ENCODE assay signal across 12 cellular contexts in genomic region chr2:101766337-101766736, GRCh38.
DNase-seq lines count a peak whose midpoint lies in the region; ATAC-seq, FAIRE-seq and TF ChIP-seq lines count a peak whose summit lies in the region.
"Had no signal": no experiment of that assay in that cellular context is flagged by ENCODE, and none has a peak within 500 bp of the region (broad histone marks: within the 10 kb centered on the region; RNA-seq: fewer than 3 reads in every experiment).

No MANE protein-coding gene starts in this region.

- POLR2A ChIA-PET in Caco-2 (lab: Charles Lee), result interaction anchor here (0.6 to 1.0 kb wide), 2 partner anchors 21 to 891 kb away, joined by 3 to 24 read pairs; no protein-coding TSS in a partner anchor

- intact Hi-C loops in Caco-2 (cut with micrococcal nuclease; ENCODE audit: unreplicated experiment), result loop anchor here (2.0 kb wide), 1 partner anchor 70 kb away; the partner anchor contains the start of gene MAP4K4
- intact Hi-C loops in sigmoid colon (cut with DNase I), result no loop called here

- no peak overlapping the region for H3K4me3 ChIP-seq in Caco-2 (ENCODE audit: low read depth, low read length)
- H3K4me3 ChIP-seq in SJCRH30, result peak overlapping the region; percentile 43
- H3K4me3 ChIP-seq in fibroblast of the aortic adventitia (ENCODE audit: low read depth, low read length), result peak overlapping the region; percentile 7
- H3K4me3 ChIP-seq in sigmoid colon, result no peak overlapping the region

- no peak for TF ChIP-seq EP300 in sigmoid colon (IDR thresholded peaks at IDR 0.05)

- H3K9me3 ChIP-seq in Caco-2 (no peaks in the 10 kb centered on the region), SJCRH30 (replicated peaks) (no peaks in the 10 kb centered on the region), sigmoid colon (no peaks in the 10 kb centered on the region)

- CTCF ChIA-PET in Caco-2 (lab: Charles Lee), result interaction anchor here (0.6 to 1.0 kb wide), 3 partner anchors 13 to 424 kb away, joined by 3 to 4 read pairs (median 4); no protein-coding TSS in a partner anchor
- CTCF ChIA-PET in activated CD8-positive, alpha-beta memory T cell treated with anti-CD3 and anti-CD28 coated beads, Interleukin-2, amount 10 ng/mL, durations not matched to agents 7 days and 5 days (lab: Charles Lee), result interaction anchor here (1.4 kb wide), 1 partner anchor 65 kb away, joined by 4 read pairs; no protein-coding TSS in a partner anchor

- no peaks in the 10 kb centered on the region for H3K36me3 ChIP-seq in Caco-2 (ENCODE audit: control insufficient read depth, insufficient read depth, low read length)
- no peaks in the 10 kb centered on the region; the same call in 1 of the 2 replicates for H3K36me3 ChIP-seq in SJCRH30
- H3K36me3 ChIP-seq in sigmoid colon, result no peaks in the 10 kb centered on the region

- peaks cover 12% of the 10 kb centered on the region for H3K36me3 Mint-ChIP-seq in Caco-2 (ENCODE audit: insufficient read depth, unreplicated experiment)
- H3K36me3 Mint-ChIP-seq in activated CD8-positive, alpha-beta memory T cell treated with anti-CD3 and anti-CD28 coated beads, Interleukin-2, amount 10 ng/mL, durations not matched to agents 7 days and 5 days, result no peaks in the 10 kb centered on the region

- no peaks in the 10 kb centered on the region for H3K27me3 Mint-ChIP-seq in Caco-2 (ENCODE audit: insufficient read depth, unreplicated experiment)
- H3K27me3 Mint-ChIP-seq in activated CD8-positive, alpha-beta memory T cell treated with anti-CD3 and anti-CD28 coated beads, Interleukin-2, amount 10 ng/mL, durations not matched to agents 7 days and 5 days, result no peaks in the 10 kb centered on the region

- H3K27ac Mint-ChIP-seq in Caco-2 (ENCODE audit: unreplicated experiment), result peak overlapping the region; percentile 46
- no peak overlapping the region for H3K27ac Mint-ChIP-seq in activated CD8-positive, alpha-beta memory T cell treated with anti-CD3 and anti-CD28 coated beads, Interleukin-2, amount 10 ng/mL, durations not matched to agents 7 days and 5 days

- WGBS in sigmoid colon, 2 donors, result 76 to 86% methylated on average over 2 of the region's 2 CpGs

- no peak for ATAC-seq in activated CD8-positive, alpha-beta memory T cell treated with anti-CD3 and anti-CD28 coated beads, Interleukin-2, amount 10 ng/mL, durations not matched to agents 7 days and 5 days

- H3K27ac ChIP-seq in SJCRH30 (peak overlapping the region; percentile 95), sigmoid colon (peak overlapping the region; percentile 33 to 61 (median 52))

- TF ChIP-seq CTCF in Caco-2 (IDR thresholded peaks at IDR 0.05; ENCODE audit: insufficient read depth in 1 of 2, low read depth in 1 of 2, low read length in 1 of 2, severe bottlenecking in 1 of 2, unreplicated experiment in 1 of 2) (no peak), fibroblast of the aortic adventitia (IDR thresholded peaks at IDR 0.05; ENCODE audit: insufficient read depth, low read length) (no peak), sigmoid colon (IDR thresholded peaks at IDR 0.05) (no peak), GM20000 (IDR thresholded peaks at IDR 0.05; ENCODE audit: extremely low read depth, missing control alignments) (no peak)

- H3K4me3 Mint-ChIP-seq in Caco-2 (ENCODE audit: unreplicated experiment), result peak overlapping the region; percentile 42
- H3K4me3 Mint-ChIP-seq in activated CD8-positive, alpha-beta memory T cell treated with anti-CD3 and anti-CD28 coated beads, Interleukin-2, amount 10 ng/mL, durations not matched to agents 7 days and 5 days, result no peak overlapping the region

- BruUV-seq in Caco-2 (replicated peaks; lab: Mats Ljungman, UMichigan), result TSS peak; percentile 98

- H3K4me1 Mint-ChIP-seq in Caco-2 (ENCODE audit: low read depth, unreplicated experiment), result peaks cover 54% of the 10 kb centered on the region
- peaks cover 38% of the 10 kb centered on the region for H3K4me1 Mint-ChIP-seq in activated CD8-positive, alpha-beta memory T cell treated with anti-CD3 and anti-CD28 coated beads, Interleukin-2, amount 10 ng/mL, durations not matched to agents 7 days and 5 days

- no peak for DNase-seq in Caco-2
- DNase-seq in SJCRH30, result no peak
- DNase-seq in fibroblast of the aortic adventitia (ENCODE audit: low read depth), result no peak
- no peak for DNase-seq in sigmoid colon
- DNase-seq in activated CD8-positive, alpha-beta memory T cell treated with anti-CD3 and anti-CD28 coated beads, Interleukin-2, amount 10 ng/mL, durations not matched to agents 7 days and 5 days, result no peak
- DNase-seq in frontal cortex (ENCODE audit: low spot score in 2 of 2), result no peak
- DNase-seq in EL, result no peak
- DNase-seq in GM20000 (ENCODE audit: low spot score), result no peak
- DNase-seq: GDM1; stimulated activated CD4-positive, alpha-beta T cell treated with anti-CD3 and anti-CD28 coated beads, Interleukin-12 subunit alpha, Interleukin-12 subunit beta, amount 100 ng/mL, for 4 hours; stimulated activated naive CD8-positive, alpha-beta T cell treated with anti-CD3 and anti-CD28 coated beads, Interleukin-15, Interleukin-2, amounts not matched to agents 100 U/mL and 50 U/mL, for 24 hours had no signal

- no peak for TF ChIP-seq POLR2A in sigmoid colon (IDR thresholded peaks at IDR 0.05)

- H3K27me3 ChIP-seq in Caco-2 (replicated peaks; ENCODE audit: control insufficient read depth, insufficient read depth, low read length), result no peaks in the 10 kb centered on the region
- no peaks in the 10 kb centered on the region for H3K27me3 ChIP-seq in SJCRH30
- H3K27me3 ChIP-seq in sigmoid colon, result no peaks in the 10 kb centered on the region

- peaks cover 81% of the 10 kb centered on the region for H3K4me1 ChIP-seq in Caco-2
- peaks cover 78% of the 10 kb centered on the region for H3K4me1 ChIP-seq in SJCRH30
- peaks cover 0 to 89% (median 74%) of the 10 kb centered on the region in 4 donors for H3K4me1 ChIP-seq in sigmoid colon

- no peaks in the 10 kb centered on the region for H3K9me3 Mint-ChIP-seq in Caco-2 (ENCODE audit: unreplicated experiment)
- H3K9me3 Mint-ChIP-seq in activated CD8-positive, alpha-beta memory T cell treated with anti-CD3 and anti-CD28 coated beads, Interleukin-2, amount 10 ng/mL, durations not matched to agents 7 days and 5 days (ENCODE audit: low read depth), result no peaks in the 10 kb centered on the region

- FAIRE-seq in frontal cortex (lab: Jason Lieb, UNC), result no peak
- FAIRE-seq: HTR-8/SVneo had no signal

Comparison
In these comparisons a context has a peak if more than half of its experiments do, and no peak if none do; other contexts are left out.
1. H3K4me3 ChIP-seq: peak in SJCRH30 (single experiment) and fibroblast of the aortic adventitia (single experiment); none in Caco-2 (single experiment) and sigmoid colon (0 of 4).